12 cellular contexts compared by ENCODE assay signal in the genomic region with DNA sequence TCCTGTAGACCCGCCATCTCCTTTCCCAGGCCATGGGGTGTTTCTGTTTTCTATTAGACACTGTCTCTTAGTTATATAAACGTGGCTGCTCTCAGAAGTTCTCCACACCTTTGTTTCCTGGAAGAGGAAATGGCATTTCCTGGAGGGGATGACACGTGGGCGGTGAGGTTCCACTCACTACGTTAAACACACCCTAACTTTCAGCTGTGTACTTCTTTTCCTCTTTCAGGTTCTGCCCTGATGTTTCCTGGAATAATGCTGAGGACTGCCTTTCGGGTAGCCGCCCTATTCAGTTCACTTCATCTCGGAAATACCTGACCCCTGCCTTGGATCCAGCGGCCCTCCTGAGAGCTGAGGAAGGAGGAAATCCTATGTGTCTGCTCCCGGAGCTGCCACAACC. TPM values are rescaled to one million over a fixed set of nuclear protein-coding genes. Genes with fewer than 3 reads are reported as not detected.
DNase-seq lines count a peak whose midpoint lies in the region; ATAC-seq and TF ChIP-seq lines count a peak whose summit lies in the region.
"Had no signal": no experiment of that assay in that cellular context is flagged by ENCODE, and none has a peak within 500 bp of the region (broad histone marks: within the 10 kb centered on the region; RNA-seq: fewer than 3 reads in every experiment).

No MANE protein-coding gene starts in this region.

- peaks cover 81% of the 10 kb centered on the region for H3K4me1 Mint-ChIP-seq in activated T-helper 1 cell treated with anti-CD3 and anti-CD28 coated beads, Interleukin-12 subunit alpha, Interleukin-12 subunit beta, Interleukin-2, Interleukin-4 antibody, amounts not matched to agents 30 ng/mL and 10 ng/mL and 1 ng/mL, durations not matched to agents 14 hours and 24 hours and 36 hours (ENCODE audit: low read depth)
- H3K4me1 Mint-ChIP-seq in stimulated activated effector memory CD8-positive, alpha-beta T cell treated with anti-CD3 and anti-CD28 coated beads, Interleukin-12 subunit alpha, Interleukin-12 subunit beta, amount 100 ng/mL, for 72 hours = peaks cover 59% of the 10 kb centered on the region

- ATAC-seq in psoas muscle (no peak), GM18858 (IDR thresholded peaks at IDR 0.05; ENCODE audit: unreplicated experiment) (no peak), omental fat pad (ENCODE audit: low FRiP score) (no peak)
- peak; percentile 56 for ATAC-seq in stimulated activated effector memory CD8-positive, alpha-beta T cell treated with anti-CD3 and anti-CD28 coated beads, Interleukin-12 subunit alpha, Interleukin-12 subunit beta, amount 100 ng/mL, for 72 hours

- DNase-seq in activated CD4-positive, CD25-positive, alpha-beta regulatory T cell treated with anti-CD3 and anti-CD28 coated beads, Interleukin-2, amount 50 U/mL, for 16 hours (ENCODE audit: low read depth, low spot score) = peak; percentile 58
- peak; percentile 70 for DNase-seq in activated T-helper 1 cell treated with anti-CD3 and anti-CD28 coated beads, Interleukin-12 subunit alpha, Interleukin-12 subunit beta, Interleukin-2, Interleukin-4 antibody, amounts not matched to agents 30 ng/mL and 10 ng/mL and 1 ng/mL, durations not matched to agents 14 hours and 24 hours and 36 hours (ENCODE audit: low spot score)
- DNase-seq in psoas muscle (no peak), GM10266 (ENCODE audit: extremely low spot score) (no peak), omental fat pad (ENCODE audit: low spot score) (no peak), GOT3 (lab: John Stamatoyannopoulos, UW) (no peak)
- DNase-seq in stimulated activated effector memory CD8-positive, alpha-beta T cell treated with anti-CD3 and anti-CD28 coated beads, Interleukin-12 subunit alpha, Interleukin-12 subunit beta, amount 100 ng/mL, for 72 hours (ENCODE audit: low spot score in 2 of 2) = peak; percentile 65 to 91
- DNase-seq: SHP77, tibial artery had no signal

- H3K4me3 ChIP-seq in psoas muscle = no peak overlapping the region
- H3K4me3 ChIP-seq: right atrium auricular region, tibial artery had no signal

- peak overlapping the region; percentile 94 for H3K27ac ChIP-seq in psoas muscle
- H3K27ac ChIP-seq: right atrium auricular region, tibial artery had no signal

- no peaks in the 10 kb centered on the region for H3K9me3 ChIP-seq in psoas muscle
- H3K9me3 ChIP-seq: right atrium auricular region, tibial artery had no signal

- H3K27ac Mint-ChIP-seq in activated T-helper 1 cell treated with anti-CD3 and anti-CD28 coated beads, Interleukin-12 subunit alpha, Interleukin-12 subunit beta, Interleukin-2, Interleukin-4 antibody, amounts not matched to agents 30 ng/mL and 10 ng/mL and 1 ng/mL, durations not matched to agents 14 hours and 24 hours and 36 hours = peak overlapping the region; percentile 99
- peak overlapping the region; percentile 89 for H3K27ac Mint-ChIP-seq in stimulated activated effector memory CD8-positive, alpha-beta T cell treated with anti-CD3 and anti-CD28 coated beads, Interleukin-12 subunit alpha, Interleukin-12 subunit beta, amount 100 ng/mL, for 72 hours
- H3K27ac Mint-ChIP-seq: memory B cell had no signal

- H3K4me1 ChIP-seq in psoas muscle = peaks cover 33% of the 10 kb centered on the region

- H3K36me3 Mint-ChIP-seq in activated T-helper 1 cell treated with anti-CD3 and anti-CD28 coated beads, Interleukin-12 subunit alpha, Interleukin-12 subunit beta, Interleukin-2, Interleukin-4 antibody, amounts not matched to agents 30 ng/mL and 10 ng/mL and 1 ng/mL, durations not matched to agents 14 hours and 24 hours and 36 hours (ENCODE audit: low read depth) = peaks cover 63% of the 10 kb centered on the region
- H3K36me3 Mint-ChIP-seq in stimulated activated effector memory CD8-positive, alpha-beta T cell treated with anti-CD3 and anti-CD28 coated beads, Interleukin-12 subunit alpha, Interleukin-12 subunit beta, amount 100 ng/mL, for 72 hours = peaks cover 95% of the 10 kb centered on the region
- H3K36me3 Mint-ChIP-seq: memory B cell had no signal

- peak overlapping the region; percentile 98 for H3K4me3 Mint-ChIP-seq in activated T-helper 1 cell treated with anti-CD3 and anti-CD28 coated beads, Interleukin-12 subunit alpha, Interleukin-12 subunit beta, Interleukin-2, Interleukin-4 antibody, amounts not matched to agents 30 ng/mL and 10 ng/mL and 1 ng/mL, durations not matched to agents 14 hours and 24 hours and 36 hours
- peak overlapping the region; percentile 92 for H3K4me3 Mint-ChIP-seq in stimulated activated effector memory CD8-positive, alpha-beta T cell treated with anti-CD3 and anti-CD28 coated beads, Interleukin-12 subunit alpha, Interleukin-12 subunit beta, amount 100 ng/mL, for 72 hours
- H3K4me3 Mint-ChIP-seq: memory B cell had no signal

- intact Hi-C loops in activated T-helper 1 cell treated with anti-CD3 and anti-CD28 coated beads, Interleukin-12 subunit alpha, Interleukin-12 subunit beta, Interleukin-2, Interleukin-4 antibody, amounts not matched to agents 30 ng/mL and 10 ng/mL and 1 ng/mL, durations not matched to agents 14 hours and 24 hours and 36 hours (cut with micrococcal nuclease) = loop anchor here (1.0 to 5.0 kb wide), 4 partner anchors 9 to 829 kb away; partner anchors contain the start of gene SFMBT2
- intact Hi-C loops in psoas muscle (cut with DNase I) = loop anchor here in 1 of 2 donors (5.0 kb wide), 1 partner anchor 86 kb away; no protein-coding TSS in a partner anchor

- TF ChIP-seq CTCF in psoas muscle (IDR thresholded peaks at IDR 0.05) (no peak), GM10266 (IDR thresholded peaks at IDR 0.05; ENCODE audit: control insufficient read depth, insufficient read depth, low read depth, missing control alignments) (no peak), omental fat pad (IDR thresholded peaks at IDR 0.05) (no peak)

- no peaks in the 10 kb centered on the region for H3K27me3 ChIP-seq in psoas muscle (ENCODE audit: insufficient read depth in 3 of 3, low read length in 2 of 3)
- H3K27me3 ChIP-seq: right atrium auricular region had no signal

- no peaks in the 10 kb centered on the region for H3K27me3 Mint-ChIP-seq in activated T-helper 1 cell treated with anti-CD3 and anti-CD28 coated beads, Interleukin-12 subunit alpha, Interleukin-12 subunit beta, Interleukin-2, Interleukin-4 antibody, amounts not matched to agents 30 ng/mL and 10 ng/mL and 1 ng/mL, durations not matched to agents 14 hours and 24 hours and 36 hours (ENCODE audit: insufficient read depth)

- peaks cover 0 to 52% of the 10 kb centered on the region in 2 donors for H3K36me3 ChIP-seq in psoas muscle (ENCODE audit: insufficient read depth in 1 of 2, low read depth in 1 of 2)
- H3K36me3 ChIP-seq: right atrium auricular region, tibial artery had no signal

- WGBS in psoas muscle, 3 donors = 76 to 82% (median 78%) methylated on average over 10 of the region's 10 CpGs

- no peaks in the 10 kb centered on the region for H3K9me3 Mint-ChIP-seq in activated T-helper 1 cell treated with anti-CD3 and anti-CD28 coated beads, Interleukin-12 subunit alpha, Interleukin-12 subunit beta, Interleukin-2, Interleukin-4 antibody, amounts not matched to agents 30 ng/mL and 10 ng/mL and 1 ng/mL, durations not matched to agents 14 hours and 24 hours and 36 hours
- peaks cover 2% of the 10 kb centered on the region for H3K9me3 Mint-ChIP-seq in stimulated activated effector memory CD8-positive, alpha-beta T cell treated with anti-CD3 and anti-CD28 coated beads, Interleukin-12 subunit alpha, Interleukin-12 subunit beta, amount 100 ng/mL, for 72 hours
- H3K9me3 Mint-ChIP-seq: memory B cell had no signal

RNA-seq across cellular contexts. Expression of gene PRKCQ, which starts 3.4 kb away (rescaled TPM):
- total RNA-seq in activated T-helper 1 cell treated with anti-CD3 and anti-CD28 coated beads, Interleukin-12 subunit alpha, Interleukin-12 subunit beta, Interleukin-2, Interleukin-4 antibody, amounts not matched to agents 30 ng/mL and 10 ng/mL and 1 ng/mL, durations not matched to agents 14 hours and 24 hours and 36 hours = 45.9 and 50.4 TPM in 2 replicates
- total RNA-seq in psoas muscle (10 to 100 TPM; 17.9 to 76.3 (median 65.6) TPM), omental fat pad (1 to 10 TPM in 1 of 4 donors, under 1 TPM in 3; 0.56 to 1.9 (median 0.86) TPM)
- 10 to 100 TPM in 2 of 3 donors, 1 to 10 TPM in 1; 6.6 to 33.8 (median 23.9) TPM for polyA plus RNA-seq in psoas muscle

Comparison
In these comparisons a context has a peak if more than half of its experiments do, and no peak if none do; other contexts are left out.
1. DNase-seq: peak in activated CD4-positive, CD25-positive, alpha-beta regulatory T cell treated with anti-CD3 and anti-CD28 coated beads, Interleukin-2, amount 50 U/mL, for 16 hours (single experiment), activated T-helper 1 cell treated with anti-CD3 and anti-CD28 coated beads, Interleukin-12 subunit alpha, Interleukin-12 subunit beta, Interleukin-2, Interleukin-4 antibody, amounts not matched to agents 30 ng/mL and 10 ng/mL and 1 ng/mL, durations not matched to agents 14 hours and 24 hours and 36 hours (single experiment) and stimulated activated effector memory CD8-positive, alpha-beta T cell treated with anti-CD3 and anti-CD28 coated beads, Interleukin-12 subunit alpha, Interleukin-12 subunit beta, amount 100 ng/mL, for 72 hours (2 of 2); none in psoas muscle (0 of 2), GM10266 (single experiment), omental fat pad (single experiment) and GOT3 (single experiment).
2. RNA of gene PRKCQ, which starts 3.4 kb away (total RNA-seq): 17.9 to 76.3 TPM in psoas muscle and 45.9 to 50.4 TPM in activated T-helper 1 cell treated with anti-CD3 and anti-CD28 coated beads, Interleukin-12 subunit alpha, Interleukin-12 subunit beta, Interleukin-2, Interleukin-4 antibody, amounts not matched to agents 30 ng/mL and 10 ng/mL and 1 ng/mL, durations not matched to agents 14 hours and 24 hours and 36 hours; 0.56 to 1.9 TPM in omental fat pad; every median in the first group is over 4 times any median in the second.